ENCODE assay signal across 8 cellular contexts in genomic region chr2:132352481-132352993, GRCh38.
DNase-seq lines count a peak whose midpoint lies in the region; TF ChIP-seq lines count a peak whose summit lies in the region.
"Not testable (repeated sequence)": the region's sequence is repeated elsewhere in the genome, so short reads cannot be mapped to it uniquely, and the experiment has no call there.

No MANE protein-coding gene starts in this region.

- H3K4me1 Mint-ChIP-seq in Caco-2 (ENCODE audit: low read depth, unreplicated experiment); activated naive CD8-positive, alpha-beta T cell treated with anti-CD3 and anti-CD28 coated beads for 36 hours: not testable (repeated sequence)

- not testable (repeated sequence) for H3K27me3 ChIP-seq in Caco-2 (replicated peaks; ENCODE audit: control insufficient read depth, insufficient read depth, low read length); esophagus (ENCODE audit: control insufficient read depth in 1 of 2, insufficient read depth in 2 of 2, low read length in 2 of 2); testis
- peaks cover 19% of the 10 kb centered on the region for H3K27me3 ChIP-seq in iPS-20b (ENCODE audit: insufficient read depth, low read length)

- not testable (repeated sequence) for H3K36me3 Mint-ChIP-seq in Caco-2 (ENCODE audit: insufficient read depth, unreplicated experiment); activated naive CD8-positive, alpha-beta T cell treated with anti-CD3 and anti-CD28 coated beads for 36 hours

- BruUV-seq in Caco-2 (replicated peaks; lab: Mats Ljungman, UMichigan) = not testable (repeated sequence)

- CTCF ChIA-PET in Caco-2 (lab: Charles Lee) = interaction anchor here (0.9 to 1.4 kb wide), 2 partner anchors 63 to 72 kb away, joined by 5 to 9 read pairs; partner anchors contain the start of gene GPR39

- not testable (repeated sequence) for H3K27ac Mint-ChIP-seq in Caco-2 (ENCODE audit: unreplicated experiment); activated naive CD8-positive, alpha-beta T cell treated with anti-CD3 and anti-CD28 coated beads for 36 hours

- H3K9ac ChIP-seq in iPS-20b (ENCODE audit: low read depth, low read length) = not testable (repeated sequence)

- H3K9me3 ChIP-seq in Caco-2; esophagus (ENCODE audit: control insufficient read depth in 2 of 2, insufficient read depth in 1 of 2, low read depth in 1 of 2, low read length in 1 of 2); iPS-20b (ENCODE audit: insufficient read depth, low read depth, low read length); testis: not testable (repeated sequence)

- POLR2A ChIA-PET in Caco-2 (lab: Charles Lee) = not testable (repeated sequence)

- H3K9me3 Mint-ChIP-seq in Caco-2 (ENCODE audit: unreplicated experiment); activated naive CD8-positive, alpha-beta T cell treated with anti-CD3 and anti-CD28 coated beads for 36 hours: not testable (repeated sequence)

- 5 to 10% methylated on average over 37 to 43 of the region's 43 CpGs for WGBS in esophagus, 2 donors
- 1% methylated on average over 31 of the region's 43 CpGs; no CpG with 5 or more reads in 1 of the 2 donors for WGBS in testis, 2 donors

- H3K4me3 ChIP-seq in Caco-2 (ENCODE audit: low read depth, low read length) = peak overlapping the region; percentile 45
- H3K4me3 ChIP-seq in esophagus (ENCODE audit: low read depth in 1 of 2, low read length in 2 of 2) = peak overlapping the region; percentile 34 to 39
- peak overlapping the region; percentile 49; the same call in 1 of the 2 replicates for H3K4me3 ChIP-seq in iPS-20b (ENCODE audit: low read length)
- H3K4me3 ChIP-seq in testis = peak overlapping the region; percentile 42 to 59

- not testable (repeated sequence) for H3K4me1 ChIP-seq in Caco-2; esophagus (ENCODE audit: control insufficient read depth in 2 of 2, insufficient read depth in 2 of 2, low read length in 1 of 2); iPS-20b (ENCODE audit: insufficient read depth, low read length); testis

- peak; percentile 81 to 88 for DNase-seq in Caco-2
- DNase-seq in LHCN-M2 (ENCODE audit: low read depth) = peak; percentile 52
- DNase-seq in NCI-H526 (lab: John Stamatoyannopoulos, UW) = peak; percentile 74 to 89
- DNase-seq in activated naive CD8-positive, alpha-beta T cell treated with anti-CD3 and anti-CD28 coated beads for 36 hours = peak; percentile 7
- DNase-seq in occipital lobe (lab: John Stamatoyannopoulos, UW) = peak; percentile 75
- peak; percentile 76 for DNase-seq in testis

- intact Hi-C loops in Caco-2 (cut with micrococcal nuclease; ENCODE audit: unreplicated experiment) = loop anchor here (2.0 kb wide), 1 partner anchor 96 kb away; no protein-coding TSS in a partner anchor
- intact Hi-C loops in testis (cut with DNase I; ENCODE audit: low total_unique reads) = not testable (repeated sequence)

- peak in 1 of 2 experiments; percentile 11 for TF ChIP-seq CTCF in Caco-2 (IDR thresholded peaks at IDR 0.05; ENCODE audit: insufficient read depth in 1 of 2, low read depth in 1 of 2, low read length in 1 of 2, severe bottlenecking in 1 of 2, unreplicated experiment in 1 of 2)
- not testable (repeated sequence) for TF ChIP-seq CTCF in testis (IDR thresholded peaks at IDR 0.05)

- not testable (repeated sequence) for H3K36me3 ChIP-seq in Caco-2 (ENCODE audit: control insufficient read depth, insufficient read depth, low read length); esophagus (ENCODE audit: control insufficient read depth in 2 of 2, insufficient read depth in 2 of 2, low read length in 1 of 2); iPS-20b (ENCODE audit: insufficient read depth, low read depth, low read length); testis (ENCODE audit: low read depth, missing control alignments)

- TF ChIP-seq POLR2A in testis (IDR thresholded peaks at IDR 0.05) = not testable (repeated sequence)

- H3K27me3 Mint-ChIP-seq in Caco-2 (ENCODE audit: insufficient read depth, unreplicated experiment) = not testable (repeated sequence)
- peaks cover 32% of the 10 kb centered on the region for H3K27me3 Mint-ChIP-seq in activated naive CD8-positive, alpha-beta T cell treated with anti-CD3 and anti-CD28 coated beads for 36 hours

- H3K27ac ChIP-seq in esophagus (ENCODE audit: low read depth in 2 of 2, low read length in 1 of 2); iPS-20b (ENCODE audit: low read length); testis: not testable (repeated sequence)

- peak overlapping the region; percentile 76 for H3K4me3 Mint-ChIP-seq in Caco-2 (ENCODE audit: unreplicated experiment)
- not testable (repeated sequence) for H3K4me3 Mint-ChIP-seq in activated naive CD8-positive, alpha-beta T cell treated with anti-CD3 and anti-CD28 coated beads for 36 hours

Comparison
In these comparisons a context has a peak if more than half of its experiments do, and no peak if none do; other contexts are left out.
1. DNase-seq: peak in every context shown above with its lines; median percentile 84 in Caco-2; 82 in NCI-H526; 76 in testis; 75 in occipital lobe; 52 in LHCN-M2; 7 in activated naive CD8-positive, alpha-beta T cell treated with anti-CD3 and anti-CD28 coated beads for 36 hours.